ENCODE assay signal across 13 cellular contexts in the genomic region with DNA sequence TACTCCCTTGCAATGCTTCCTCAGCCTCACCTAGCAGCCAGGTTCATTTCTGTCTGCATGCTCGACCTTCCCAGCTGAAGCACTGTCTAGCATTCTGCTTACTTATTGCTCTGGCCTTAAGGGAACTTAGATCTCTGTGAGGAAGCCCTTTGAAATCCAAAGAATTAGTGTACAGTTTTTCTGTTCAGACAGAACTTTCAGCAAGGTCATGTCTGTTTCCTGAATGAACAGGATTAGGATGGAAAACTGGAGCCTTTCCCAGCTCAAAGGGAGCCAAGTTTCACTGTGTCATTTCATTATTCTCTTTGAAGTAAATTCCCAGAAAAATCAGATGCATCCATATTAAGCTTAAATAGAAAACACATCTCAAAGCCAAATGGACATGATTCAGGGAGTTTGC.
DNase-seq lines count a peak whose midpoint lies in the region; ATAC-seq and TF ChIP-seq lines count a peak whose summit lies in the region.
"Had no signal": no experiment of that assay in that cellular context is flagged by ENCODE, and none has a peak within 500 bp of the region (broad histone marks: within the 10 kb centered on the region; RNA-seq: fewer than 3 reads in every experiment).

No MANE protein-coding gene starts in this region.

- no peaks in the 10 kb centered on the region for H3K36me3 Mint-ChIP-seq in neural progenitor cell

- H3K79me2 ChIP-seq in neural progenitor cell (ENCODE audit: low read depth), result no peaks in the 10 kb centered on the region

- H3K27me3 Mint-ChIP-seq in neural progenitor cell (ENCODE audit: insufficient read depth, low read depth), result no peaks in the 10 kb centered on the region

- in situ Hi-C loops in ACHN (cut with HindIII; ENCODE audit: low pct_ligation_motif_present, low pct_unique_long_range_greater_than_20kb, low sequenced_read_pairs), result no loop called here

- peak; percentile 73 for ATAC-seq in Right ventricle myocardium superior (ENCODE audit: poor library complexity)
- no peak for ATAC-seq in HG03469 (IDR thresholded peaks at IDR 0.05; ENCODE audit: unreplicated experiment)
- ATAC-seq in GM19035 (IDR thresholded peaks at IDR 0.05; ENCODE audit: unreplicated experiment), result no peak
- ATAC-seq: left colon had no signal

- H3K4me3 Mint-ChIP-seq in neural progenitor cell, result no peak overlapping the region

- H3F3A ChIP-seq in neural progenitor cell (ENCODE audit: low read depth), result no peaks in the 10 kb centered on the region

- H3K4me2 ChIP-seq in neural progenitor cell, result no peak overlapping the region

- no peaks in the 10 kb centered on the region for H4K20me1 ChIP-seq in neural progenitor cell (ENCODE audit: low read depth)

- DNase-seq in Right ventricle myocardium superior (no peak), right atrium auricular region (ENCODE audit: low spot score) (no peak), fibroblast of villous mesenchyme (ENCODE audit: low read depth) (peak; percentile 53), neural progenitor cell (ENCODE audit: low spot score) (no peak), SIG-M5 (lab: John Stamatoyannopoulos, UW) (no peak), ACHN (no peak)
- DNase-seq: left colon; NCI-H187; OCI-M1; stimulated activated CD8-positive, alpha-beta memory T cell treated with anti-CD3 and anti-CD28 coated beads, Interleukin-4, amount 100 ng/mL, for 48 hours; T-helper 9 cell had no signal

- H2AFZ ChIP-seq in neural progenitor cell (replicated peaks), result no peak overlapping the region

- intact Hi-C loops in Right ventricle myocardium superior (cut with DNase I), result no loop called here

- no peak overlapping the region for H3K4me3 ChIP-seq in right atrium auricular region
- no peak overlapping the region for H3K4me3 ChIP-seq in fibroblast of villous mesenchyme (ENCODE audit: low read depth, low read length)
- H3K4me3 ChIP-seq in neural progenitor cell, result no peak overlapping the region

- H3K27ac Mint-ChIP-seq in neural progenitor cell, result peak overlapping the region; percentile 43

- H3K9me3 ChIP-seq in right atrium auricular region (no peaks in the 10 kb centered on the region), neural progenitor cell (ENCODE audit: low read depth) (no peaks in the 10 kb centered on the region)

- H3K9me3 Mint-ChIP-seq in neural progenitor cell, result no peaks in the 10 kb centered on the region

- H3K27ac ChIP-seq in right atrium auricular region, result peak overlapping the region in 1 of 2 donors; percentile 50
- H3K27ac ChIP-seq in neural progenitor cell, result no peak overlapping the region

- peaks cover 38% of the 10 kb centered on the region for H3K4me1 Mint-ChIP-seq in neural progenitor cell

- no peak overlapping the region for H3K9ac ChIP-seq in neural progenitor cell

- H3K27me3 ChIP-seq in right atrium auricular region (no peaks in the 10 kb centered on the region), neural progenitor cell (no peaks in the 10 kb centered on the region)

- TF ChIP-seq CTCF in right atrium auricular region (IDR thresholded peaks at IDR 0.05) (no peak), fibroblast of villous mesenchyme (IDR thresholded peaks at IDR 0.05; ENCODE audit: insufficient read depth, low read depth, low read length) (no peak), neural progenitor cell (IDR thresholded peaks at IDR 0.05) (no peak)

- no peaks in the 10 kb centered on the region for H3K36me3 ChIP-seq in right atrium auricular region
- no peaks in the 10 kb centered on the region for H3K36me3 ChIP-seq in neural progenitor cell

- H3K4me1 ChIP-seq in right atrium auricular region (peaks cover 3 to 39% of the 10 kb centered on the region in 2 donors), neural progenitor cell (peaks cover 19% of the 10 kb centered on the region)
